Comparison of ENCODE assay signal across 2 cellular contexts in genomic region chrX:153966841-153967535, GRCh38.
TF ChIP-seq lines count a peak whose summit lies in the region.

No MANE protein-coding gene starts in this region.

TF ChIP-seq in K562, 482 proteins besides CTCF, POLR2A, EP300 and RAD21:
- TF ChIP-seq EGR1 (conservative IDR thresholded peaks at IDR 0.05): peak; percentile 35; the same call in 1 of the 2 replicates
- no peak for TF ChIP-seq MED1 (CRISPR knock-in tag; IDR thresholded peaks at IDR 0.05; ENCODE audit: borderline replicate concordance)
- peak; percentile 36; the same call in 1 of the 2 replicates for TF ChIP-seq RBFOX2 (IDR thresholded peaks at IDR 0.05; ENCODE audit: low read depth, low read length)
- TF ChIP-seq IFI16 (CRISPR knock-in tag; IDR thresholded peaks at IDR 0.05): no peak
- TF ChIP-seq MNT (conservative IDR thresholded peaks at IDR 0.05): peak in 1 of 2 experiments; percentile 21; a peak in 1 of 4 replicates
- TF ChIP-seq STAT5B (CRISPR knock-in tag; IDR thresholded peaks at IDR 0.05): no peak
- TF ChIP-seq ZNF239 (CRISPR knock-in tag; IDR thresholded peaks at IDR 0.05): no peak
TF ChIP-seq in K562: peak in this region for 3.

TF ChIP-seq in neural cell, 6 proteins besides CTCF, POLR2A, EP300 and RAD21:
- no peak for TF ChIP-seq EZH2 (IDR thresholded peaks at IDR 0.05; ENCODE audit: borderline replicate concordance, insufficient read depth, low read length, poor library complexity, severe bottlenecking)
